In genomic region chr11:85821636-85822035, GRCh38 we compare ENCODE assay signal across 15 cellular contexts. TPM values are rescaled to one million over a fixed set of nuclear protein-coding genes. Genes with fewer than 3 reads are reported as not detected.
A peak's percentile ranks its signal among the peaks of the same experiment; 100 is the strongest.
DNase-seq lines count a peak whose midpoint lies in the region; ATAC-seq, FAIRE-seq and TF ChIP-seq lines count a peak whose summit lies in the region.
"Had no signal": no experiment of that assay in that cellular context is flagged by ENCODE, and none has a peak within 500 bp of the region (broad histone marks: within the 10 kb centered on the region; RNA-seq: fewer than 3 reads in every experiment).

No MANE protein-coding gene starts in this region.

- H3K4me3 ChIP-seq in MG63 (no peak overlapping the region), choroid plexus epithelial cell (ENCODE audit: low read depth, low read length) (no peak overlapping the region), pancreas (no peak overlapping the region)
- H3K4me3 ChIP-seq: sigmoid colon had no signal

- FAIRE-seq in pancreas (lab: Jason Lieb, UNC) = no peak

- no peaks in the 10 kb centered on the region for H3K27me3 ChIP-seq in MG63
- no peaks in the 10 kb centered on the region for H3K27me3 ChIP-seq in pancreas
- H3K27me3 ChIP-seq: sigmoid colon had no signal

- WGBS in pancreas, 2 donors = 32 to 43% methylated on average over 1 of the region's 1 CpG

- peak; percentile 89 to 98 (median 96) for ATAC-seq in pancreas

- H3K36me3 ChIP-seq in MG63 (no peaks in the 10 kb centered on the region), pancreas (no peaks in the 10 kb centered on the region)
- H3K36me3 ChIP-seq: sigmoid colon had no signal

- intact Hi-C loops in pancreas (cut with DNase I) = no loop called here

- H3K4me1 ChIP-seq in pancreas = peaks cover 0 to 8% (median 6%) of the 10 kb centered on the region in 3 donors

- H3K27ac ChIP-seq in pancreas = no peak overlapping the region
- H3K27ac ChIP-seq: sigmoid colon had no signal

- TF ChIP-seq CTCF in choroid plexus epithelial cell (conservative IDR thresholded peaks at IDR 0.05; ENCODE audit: low read depth, low read length) = no peak
- TF ChIP-seq CTCF in pancreas (IDR thresholded peaks at IDR 0.05) = no peak

- H3K9me3 ChIP-seq in MG63 = no peaks in the 10 kb centered on the region
- H3K9me3 ChIP-seq in pancreas = no peaks in the 10 kb centered on the region
- H3K9me3 ChIP-seq: sigmoid colon had no signal

- DNase-seq in Daoy (ENCODE audit: low read depth) (peak; percentile 67), MG63 (peak; percentile 44), choroid plexus epithelial cell (ENCODE audit: low read depth) (peak; percentile 32), pancreas (peak in 2 of 6 donors; percentile 5 to 46), NCI-H1417 treated with DMSO at 0.1 percent for 48 hours (lab: John Stamatoyannopoulos, UW) (no peak), mesenteric fat pad (ENCODE audit: low spot score) (no peak), NCI-H1092 (lab: John Stamatoyannopoulos, UW) (no peak)
- DNase-seq: activated CD8-positive, alpha-beta memory T cell treated with anti-CD3 and anti-CD28 coated beads, Interleukin-2, amount 50 U/mL, for 48 hours; Calu3; H7; NCI-H1048; NCI-H446; sigmoid colon; T1000 had no signal

RNA-seq across cellular contexts. Expression of gene SYTL2, which starts 10.7 kb away (rescaled TPM):
- 28.1 and 59.4 TPM in 2 replicates for total RNA-seq in Daoy (2014; rRNA removed; shearing (Covaris generic))
- 17.3 and 37.4 TPM in 2 replicates for total RNA-seq in MG63 (2014; rRNA removed; shearing (Covaris generic); ENCODE audit: low replicate concordance)
- total RNA-seq in pancreas (10 to 100 TPM in 1 of 6 donors, 1 to 10 TPM in 5; 2.8 to 12.2 (median 4.1) TPM), mesenteric fat pad (13.5 TPM)
- polyA plus RNA-seq in pancreas = 1 to 10 TPM; 2.5 to 4.1 TPM

RNA-seq across cellular contexts. Expression of gene CCDC83, which starts 33.5 kb away (rescaled TPM):
- not detected in 2 replicates for total RNA-seq in Daoy (2014; rRNA removed; shearing (Covaris generic))
- not detected in 2 replicates for total RNA-seq in MG63 (2014; rRNA removed; shearing (Covaris generic); ENCODE audit: low replicate concordance)
- total RNA-seq in pancreas = not detected
- polyA plus RNA-seq in pancreas = not detected
- total RNA-seq in mesenteric fat pad = not detected
- total RNA-seq: Calu3, H7, myocyte, sigmoid colon had no signal
- polyA plus RNA-seq: sigmoid colon had no signal

Comparison
In these comparisons a context has a peak if more than half of its experiments do, and no peak if none do; other contexts are left out.
1. DNase-seq: peak in Daoy (single experiment), MG63 (single experiment) and choroid plexus epithelial cell (single experiment); none in NCI-H1417 treated with DMSO at 0.1 percent for 48 hours (single experiment), mesenteric fat pad (single experiment) and NCI-H1092 (single experiment).